8 cellular contexts compared by ENCODE assay signal in the genomic region with DNA sequence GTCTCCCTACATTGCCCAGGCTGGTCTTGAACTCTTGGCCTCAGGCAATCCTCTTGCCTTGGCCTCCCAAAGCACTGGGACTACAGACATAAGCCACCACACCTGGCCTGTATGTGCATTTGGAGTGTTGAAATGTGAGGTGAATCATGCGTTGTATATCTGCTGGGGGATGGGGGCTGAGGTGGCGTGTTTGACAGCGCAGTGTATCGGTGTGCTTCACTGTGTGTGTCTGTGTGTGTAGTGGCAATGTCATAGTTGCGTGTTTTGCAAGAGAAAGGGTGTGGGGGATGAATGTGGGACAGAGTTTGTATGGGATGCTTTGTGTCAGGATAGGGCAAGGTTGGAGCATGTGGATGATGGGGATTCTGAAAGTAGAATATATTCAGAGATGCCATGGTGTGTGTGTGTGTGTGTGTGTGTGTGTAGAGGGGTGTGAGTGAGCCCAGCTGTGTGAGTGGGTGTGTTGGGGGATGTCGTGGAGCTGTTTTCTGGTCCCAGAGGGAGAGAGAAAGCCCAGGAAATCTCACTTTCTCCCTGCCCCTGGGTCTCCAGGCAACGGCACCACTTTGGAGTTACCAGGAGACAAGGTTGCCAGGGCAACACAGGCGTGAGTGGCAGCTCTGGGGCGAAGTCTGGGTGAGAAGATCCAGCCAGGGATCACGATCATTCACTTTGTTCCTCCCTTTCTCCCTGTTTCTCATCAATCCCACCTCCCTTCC. TPM values are rescaled to one million over a fixed set of nuclear protein-coding genes. Genes with fewer than 3 reads are reported as not detected.
DNase-seq lines count a peak whose midpoint lies in the region; ATAC-seq and TF ChIP-seq lines count a peak whose summit lies in the region.

No MANE protein-coding gene starts in this region.

- TF ChIP-seq RAD21 in neural cell (conservative IDR thresholded peaks at IDR 0.05) = peak; percentile 62

- H3K79me2 ChIP-seq in neural cell (replicated peaks; ENCODE audit: insufficient read depth, low read length) = no peaks in the 10 kb centered on the region

- no peaks in the 10 kb centered on the region for H3K27me3 Mint-ChIP-seq in WTC11 (ENCODE audit: low read depth)

- POLR2A ChIA-PET in WTC11 (lab: Charles Lee) = interaction anchor here (0.6 to 3.1 kb wide), 6 partner anchors 10 to 102 kb away, joined by 3 to 16 read pairs (median 5); a partner anchor contains a TSS

- CTCF ChIA-PET in WTC11 (lab: Charles Lee) = interaction anchor here (0.9 to 3.3 kb wide), 6 partner anchors 10 to 79 kb away, joined by 3 to 40 read pairs (median 16); a partner anchor contains a TSS

- peaks cover 3 to 30% of the 10 kb centered on the region in 2 donors for H3K4me1 ChIP-seq in ascending aorta

- no peaks in the 10 kb centered on the region for H3K36me3 ChIP-seq in neural cell (ENCODE audit: insufficient read depth, low read length)
- no peaks in the 10 kb centered on the region for H3K36me3 ChIP-seq in ascending aorta

- no peak overlapping the region; the same call in 1 of the 2 replicates for H3K4me3 Mint-ChIP-seq in WTC11

- peaks cover 6% of the 10 kb centered on the region for H3K36me3 Mint-ChIP-seq in WTC11

- peak overlapping the region; percentile 65 for H2AFZ ChIP-seq in neural cell (ENCODE audit: low read depth, low read length)

- H3K27me3 ChIP-seq in neural cell (ENCODE audit: insufficient read depth, low read depth, low read length) (no peaks in the 10 kb centered on the region), ascending aorta (no peaks in the 10 kb centered on the region)

- H3K9me2 ChIP-seq in neural cell (ENCODE audit: insufficient read depth, low read length) = no peaks in the 10 kb centered on the region

- H3K4me2 ChIP-seq in neural cell (ENCODE audit: low read length) = peak overlapping the region; percentile 94

- peak; percentile 59 for DNase-seq in ELF-1 (ENCODE audit: low read depth, low spot score)
- peak; percentile 84 for DNase-seq in NCI-H1417 treated with DMSO at 0.1 percent for 48 hours (lab: John Stamatoyannopoulos, UW)
- DNase-seq in WTC11 (ENCODE audit: low spot score) = peak; percentile 45
- DNase-seq in ascending aorta (ENCODE audit: low spot score in 2 of 2) = no peak
- DNase-seq in ureter (ENCODE audit: low spot score) = no peak
- no peak for DNase-seq in activated CD4-positive, alpha-beta T cell treated with anti-CD3 and anti-CD28 coated beads, Interleukin-2, amount 50 U/mL, for 48 hours

- H3K4me3 ChIP-seq in neural cell (ENCODE audit: low read length) (peak overlapping the region; percentile 71), ascending aorta (peak overlapping the region in 1 of 2 donors; percentile 65)

- TF ChIP-seq EP300 in neural cell (conservative IDR thresholded peaks at IDR 0.05; ENCODE audit: poor library complexity, severe bottlenecking) = peak; percentile 86

- peak overlapping the region; percentile 2; the same call in 1 of the 2 replicates for H3K27ac Mint-ChIP-seq in WTC11

- H3F3A ChIP-seq in neural cell (ENCODE audit: insufficient read depth, low read length, poor library complexity, severe bottlenecking) = peaks cover 9% of the 10 kb centered on the region

- no peaks in the 10 kb centered on the region for H3K9me3 Mint-ChIP-seq in WTC11

- H3K9ac ChIP-seq in neural cell (ENCODE audit: low read length) = peak overlapping the region; percentile 94

- intact Hi-C loops in ascending aorta (cut with DNase I) = no loop called here

- H4K20me1 ChIP-seq in neural cell (ENCODE audit: insufficient read depth) = no peaks in the 10 kb centered on the region

- no peaks in the 10 kb centered on the region for H3K9me3 ChIP-seq in neural cell (ENCODE audit: low read length)
- H3K9me3 ChIP-seq in ascending aorta = no peaks in the 10 kb centered on the region

- ATAC-seq in WTC11 = no peak
- no peak for ATAC-seq in GM21576 (IDR thresholded peaks at IDR 0.05; ENCODE audit: unreplicated experiment)

- peaks cover 15% of the 10 kb centered on the region for H3K4me1 Mint-ChIP-seq in WTC11

- TF ChIP-seq CTCF in WTC11 (IDR thresholded peaks at IDR 0.05) = no peak
- TF ChIP-seq CTCF in neural cell (IDR thresholded peaks at IDR 0.05; ENCODE audit: poor library complexity, severe bottlenecking) = peak; percentile 12
- no peak for TF ChIP-seq CTCF in ascending aorta (IDR thresholded peaks at IDR 0.05)

- H3K27ac ChIP-seq in neural cell (ENCODE audit: low read length) = peak overlapping the region; percentile 100
- H3K27ac ChIP-seq in ascending aorta = no peak overlapping the region

TF ChIP-seq in WTC11, 78 proteins besides CTCF, POLR2A, EP300 and RAD21 (continues in another document):
- TF ChIP-seq, protein P1, sequence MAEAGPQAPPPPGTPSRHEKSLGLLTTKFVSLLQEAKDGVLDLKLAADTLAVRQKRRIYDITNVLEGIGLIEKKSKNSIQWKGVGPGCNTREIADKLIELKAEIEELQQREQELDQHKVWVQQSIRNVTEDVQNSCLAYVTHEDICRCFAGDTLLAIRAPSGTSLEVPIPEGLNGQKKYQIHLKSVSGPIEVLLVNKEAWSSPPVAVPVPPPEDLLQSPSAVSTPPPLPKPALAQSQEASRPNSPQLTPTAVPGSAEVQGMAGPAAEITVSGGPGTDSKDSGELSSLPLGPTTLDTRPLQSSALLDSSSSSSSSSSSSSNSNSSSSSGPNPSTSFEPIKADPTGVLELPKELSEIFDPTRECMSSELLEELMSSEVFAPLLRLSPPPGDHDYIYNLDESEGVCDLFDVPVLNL (CRISPR knock-in tag; IDR thresholded peaks at IDR 0.05; ENCODE audit: borderline replicate concordance, low read depth) = no peak
- TF ChIP-seq, protein P2, sequence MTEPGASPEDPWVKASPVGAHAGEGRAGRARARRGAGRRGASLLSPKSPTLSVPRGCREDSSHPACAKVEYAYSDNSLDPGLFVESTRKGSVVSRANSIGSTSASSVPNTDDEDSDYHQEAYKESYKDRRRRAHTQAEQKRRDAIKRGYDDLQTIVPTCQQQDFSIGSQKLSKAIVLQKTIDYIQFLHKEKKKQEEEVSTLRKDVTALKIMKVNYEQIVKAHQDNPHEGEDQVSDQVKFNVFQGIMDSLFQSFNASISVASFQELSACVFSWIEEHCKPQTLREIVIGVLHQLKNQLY (CRISPR knock-in tag; IDR thresholded peaks at IDR 0.05) = no peak
- TF ChIP-seq NR3C1 (CRISPR knock-in tag; conservative IDR thresholded peaks at IDR 0.05; ENCODE audit: low read depth) = no peak

TF ChIP-seq in neural cell, 6 proteins besides CTCF, POLR2A, EP300 and RAD21:
- TF ChIP-seq EZH2 (IDR thresholded peaks at IDR 0.05; ENCODE audit: borderline replicate concordance, insufficient read depth, low read length, poor library complexity, severe bottlenecking) = no peak
- peak; percentile 85 for TF ChIP-seq TAF1 (IDR thresholded peaks at IDR 0.05; ENCODE audit: low read depth)
- peak; percentile 78 for TF ChIP-seq POLR2AphosphoS5 (IDR thresholded peaks at IDR 0.05)
- TF ChIP-seq MXI1 (conservative IDR thresholded peaks at IDR 0.05; ENCODE audit: poor library complexity, severe bottlenecking) = peak; percentile 99
- peak; percentile 62 for TF ChIP-seq SMC3 (conservative IDR thresholded peaks at IDR 0.05; ENCODE audit: poor library complexity)
- TF ChIP-seq, protein P3, sequence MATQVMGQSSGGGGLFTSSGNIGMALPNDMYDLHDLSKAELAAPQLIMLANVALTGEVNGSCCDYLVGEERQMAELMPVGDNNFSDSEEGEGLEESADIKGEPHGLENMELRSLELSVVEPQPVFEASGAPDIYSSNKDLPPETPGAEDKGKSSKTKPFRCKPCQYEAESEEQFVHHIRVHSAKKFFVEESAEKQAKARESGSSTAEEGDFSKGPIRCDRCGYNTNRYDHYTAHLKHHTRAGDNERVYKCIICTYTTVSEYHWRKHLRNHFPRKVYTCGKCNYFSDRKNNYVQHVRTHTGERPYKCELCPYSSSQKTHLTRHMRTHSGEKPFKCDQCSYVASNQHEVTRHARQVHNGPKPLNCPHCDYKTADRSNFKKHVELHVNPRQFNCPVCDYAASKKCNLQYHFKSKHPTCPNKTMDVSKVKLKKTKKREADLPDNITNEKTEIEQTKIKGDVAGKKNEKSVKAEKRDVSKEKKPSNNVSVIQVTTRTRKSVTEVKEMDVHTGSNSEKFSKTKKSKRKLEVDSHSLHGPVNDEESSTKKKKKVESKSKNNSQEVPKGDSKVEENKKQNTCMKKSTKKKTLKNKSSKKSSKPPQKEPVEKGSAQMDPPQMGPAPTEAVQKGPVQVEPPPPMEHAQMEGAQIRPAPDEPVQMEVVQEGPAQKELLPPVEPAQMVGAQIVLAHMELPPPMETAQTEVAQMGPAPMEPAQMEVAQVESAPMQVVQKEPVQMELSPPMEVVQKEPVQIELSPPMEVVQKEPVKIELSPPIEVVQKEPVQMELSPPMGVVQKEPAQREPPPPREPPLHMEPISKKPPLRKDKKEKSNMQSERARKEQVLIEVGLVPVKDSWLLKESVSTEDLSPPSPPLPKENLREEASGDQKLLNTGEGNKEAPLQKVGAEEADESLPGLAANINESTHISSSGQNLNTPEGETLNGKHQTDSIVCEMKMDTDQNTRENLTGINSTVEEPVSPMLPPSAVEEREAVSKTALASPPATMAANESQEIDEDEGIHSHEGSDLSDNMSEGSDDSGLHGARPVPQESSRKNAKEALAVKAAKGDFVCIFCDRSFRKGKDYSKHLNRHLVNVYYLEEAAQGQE (IDR thresholded peaks at IDR 0.05; ENCODE audit: borderline replicate concordance) = peak; percentile 90

RNA-seq across cellular contexts. Expression of a gene that starts 1.1 kb away (rescaled TPM):
- total RNA-seq in WTC11 (2021) = 2.4 to 3.9 TPM (median 3.0 TPM) in 3 replicates
- 2.1 and 2.4 TPM in 2 replicates for polyA plus RNA-seq in neural cell
- polyA minus RNA-seq in neural cell = 3.6 and 4.1 TPM in 2 replicates
- 4.5 TPM for total RNA-seq in ascending aorta
- total RNA-seq in ureter = 4.3 TPM

RNA-seq across cellular contexts. Expression of a gene that starts 10.8 kb away (rescaled TPM):
- total RNA-seq in WTC11 (2021) (16.8 to 20.9 TPM (median 20.4 TPM) in 3 replicates), ascending aorta (0.21 TPM), ureter (6.7 TPM)
- polyA plus RNA-seq in neural cell = 3.1 and 5.8 TPM in 2 replicates
- polyA minus RNA-seq in neural cell = 3.2 and 3.4 TPM in 2 replicates

RNA-seq across cellular contexts. Expression of a gene that starts 18.1 kb away (rescaled TPM):
- total RNA-seq in WTC11 (2021) (7.5 to 9.6 TPM (median 8.4 TPM) in 3 replicates), ascending aorta (61.4 TPM), ureter (25.5 TPM)
- polyA plus RNA-seq in neural cell = 44.1 and 47.6 TPM in 2 replicates
- 56.3 and 64.0 TPM in 2 replicates for polyA minus RNA-seq in neural cell

RNA-seq across cellular contexts. Expression of a gene that starts 27.0 kb away (rescaled TPM):
- total RNA-seq in WTC11 (2021) (5.5 to 8.5 TPM (median 6.8 TPM) in 3 replicates), ascending aorta (79.0 TPM), ureter (44.4 TPM)
- 2.4 TPM in 1 of 2 replicates, not detected in the other for polyA plus RNA-seq in neural cell
- polyA minus RNA-seq in neural cell = 1.7 and 5.1 TPM in 2 replicates

RNA-seq across cellular contexts. Expression of a gene that starts 27.3 kb away (rescaled TPM):
- 69.9 to 78.3 TPM (median 76.0 TPM) in 3 replicates for total RNA-seq in WTC11 (2021)
- 113 and 136 TPM in 2 replicates for polyA plus RNA-seq in neural cell
- polyA minus RNA-seq in neural cell = 29.1 and 50.2 TPM in 2 replicates
- total RNA-seq in ascending aorta = 225 TPM
- 185 TPM for total RNA-seq in ureter

Comparison
In these comparisons a context has a peak if more than half of its experiments do, and no peak if none do; other contexts are left out.
1. DNase-seq: peak in ELF-1 (single experiment), NCI-H1417 treated with DMSO at 0.1 percent for 48 hours (single experiment) and WTC11 (single experiment); none in ascending aorta (0 of 2), ureter (single experiment) and activated CD4-positive, alpha-beta T cell treated with anti-CD3 and anti-CD28 coated beads, Interleukin-2, amount 50 U/mL, for 48 hours (0 of 2).